In the genomic region with DNA sequence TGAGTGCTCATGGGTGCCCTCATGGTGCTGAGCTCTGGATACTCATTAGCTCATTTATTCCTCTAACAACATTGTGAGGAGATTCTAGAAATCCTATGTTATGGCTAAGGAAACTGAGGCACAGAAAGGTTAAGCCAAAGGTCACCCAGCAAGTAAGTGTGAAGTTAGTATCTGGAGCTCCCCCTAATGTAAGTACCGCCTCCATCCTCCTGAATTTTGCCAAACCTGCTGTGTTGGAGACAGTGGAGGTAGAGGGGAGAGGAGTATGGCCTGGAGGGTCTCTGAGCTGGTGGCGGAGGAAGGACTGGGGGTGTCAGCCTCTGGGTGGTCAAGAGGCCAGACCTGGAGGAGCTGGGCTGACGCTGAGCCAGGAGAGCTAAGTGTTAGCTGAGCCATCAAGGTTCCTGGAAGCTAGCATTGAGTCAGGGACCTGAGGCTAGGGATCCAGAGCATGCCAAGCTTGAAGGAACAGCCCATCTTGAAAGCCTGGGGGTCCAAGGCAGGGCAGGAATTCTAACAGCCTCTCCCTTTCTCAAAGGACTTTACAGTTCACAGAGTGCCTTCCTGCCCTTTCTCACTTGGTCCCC, we compare ENCODE assay signal across 8 cellular contexts.
DNase-seq lines count a peak whose midpoint lies in the region; ATAC-seq, FAIRE-seq and TF ChIP-seq lines count a peak whose summit lies in the region.

No MANE protein-coding gene starts in this region.

- H3K4me1 ChIP-seq in esophagus muscularis mucosa: peaks cover 72 to 90% (median 76%) of the 10 kb centered on the region in 4 donors
- H3K4me1 ChIP-seq in HepG2 (ENCODE audit: insufficient read depth, low read length): peaks cover 33% of the 10 kb centered on the region

- H4K20me1 ChIP-seq in SU-DHL-6 (ENCODE audit: low read depth, low read length) (peaks cover 6% of the 10 kb centered on the region; the same call in 1 of the 2 replicates), HepG2 (ENCODE audit: insufficient read depth, low read length) (no peaks in the 10 kb centered on the region)

- intact Hi-C loops in esophagus muscularis mucosa (cut with DNase I): no loop called here
- intact Hi-C loops in HepG2 (cut with micrococcal nuclease; ENCODE audit: unreplicated experiment): no loop called here

- peak overlapping the region; percentile 98 for H3K27ac ChIP-seq in SU-DHL-6 (ENCODE audit: low read depth, low read length)
- H3K27ac ChIP-seq in esophagus muscularis mucosa (replicated peaks in 1 of 4): peak overlapping the region; percentile 75 to 79 (median 78)
- H3K27ac ChIP-seq in HepG2 (ENCODE audit: extremely low read length, insufficient read depth, low read length): no peak overlapping the region

- peak; percentile 14 for TF ChIP-seq CTCF in SU-DHL-6 (IDR thresholded peaks at IDR 0.05; ENCODE audit: insufficient read depth, low read length, poor library complexity, severe bottlenecking)
- TF ChIP-seq CTCF in esophagus muscularis mucosa (IDR thresholded peaks at IDR 0.05): no peak
- TF ChIP-seq CTCF in HepG2 (CRISPR knock-in tag; IDR thresholded peaks at IDR 0.05): no peak

- TF ChIP-seq POLR2A in esophagus muscularis mucosa (IDR thresholded peaks at IDR 0.05; ENCODE audit: low read depth) (no peak), HepG2 (IDR thresholded peaks at IDR 0.05; ENCODE audit: insufficient read depth in 1 of 2, low read depth in 2 of 2, low read length in 2 of 2) (no peak)

- H3K36me3 ChIP-seq in SU-DHL-6 (ENCODE audit: low read length): peaks cover 7% of the 10 kb centered on the region; the same call in 1 of the 2 replicates
- H3K36me3 ChIP-seq in esophagus muscularis mucosa: peaks cover under 1 to 10% (median 2%) of the 10 kb centered on the region in 4 donors
- H3K36me3 ChIP-seq in HepG2 (replicated peaks in 1 of 2; ENCODE audit: control insufficient read depth in 1 of 2, insufficient read depth in 2 of 2, low read length in 2 of 2): peaks cover under 1 to 15% of the 10 kb centered on the region in 2 experiments; a peak in 2 of 5 replicates

- WGBS in esophagus muscularis mucosa: 89% methylated on average over 3 of the region's 3 CpGs
- 94% methylated on average over 3 of the region's 3 CpGs for WGBS in HepG2 (ENCODE audit: low lambda C conversion rate)

- POLR2A ChIA-PET in HepG2 (lab: Yijun Ruan, JAX): no interaction called here

- peak overlapping the region; percentile 59 for H3K9ac ChIP-seq in SU-DHL-6 (ENCODE audit: low read length)
- H3K9ac ChIP-seq in HepG2 (ENCODE audit: insufficient read depth, low read depth, low read length): no peak overlapping the region

- no peak for TF ChIP-seq RAD21 in HepG2 (CRISPR knock-in tag; IDR thresholded peaks at IDR 0.05)

- no peak overlapping the region for H3K4me3 ChIP-seq in SU-DHL-6 (ENCODE audit: insufficient read depth, low read length, poor library complexity, severe bottlenecking)
- H3K4me3 ChIP-seq in esophagus muscularis mucosa: no peak overlapping the region
- H3K4me3 ChIP-seq in HepG2 (replicated peaks in 1 of 3; ENCODE audit: insufficient read depth in 1 of 3, low read depth in 2 of 3, low read length in 3 of 3): no peak overlapping the region

- no peak for ATAC-seq in HepG2

- peak; percentile 11 for FAIRE-seq in GM19239 (lab: Jason Lieb, UNC)
- no peak for FAIRE-seq in HepG2 (lab: Jason Lieb, UNC)

- H3K9me2 ChIP-seq in SU-DHL-6 (replicated peaks; ENCODE audit: insufficient read depth, low read length): no peaks in the 10 kb centered on the region

- BruUV-seq in HepG2 (replicated peaks; lab: Mats Ljungman, UMichigan): no TSS peak

- H3K9me3 ChIP-seq in SU-DHL-6 (ENCODE audit: insufficient read depth, low read length) (no peaks in the 10 kb centered on the region), esophagus muscularis mucosa (no peaks in the 10 kb centered on the region), HepG2 (ENCODE audit: low read length) (no peaks in the 10 kb centered on the region)

- no peak overlapping the region for H2AFZ ChIP-seq in SU-DHL-6 (ENCODE audit: low read depth, low read length, severe bottlenecking)
- no peak overlapping the region for H2AFZ ChIP-seq in HepG2 (ENCODE audit: low read length)

- TF ChIP-seq EP300 in esophagus muscularis mucosa (IDR thresholded peaks at IDR 0.05) (no peak), HepG2 (IDR thresholded peaks at IDR 0.05; ENCODE audit: low read depth in 2 of 2, low read length in 2 of 2) (no peak), HepG2 (CRISPR knock-in tag; IDR thresholded peaks at IDR 0.05; ENCODE audit: borderline replicate concordance) (no peak)

- no peaks in the 10 kb centered on the region for H3K27me3 ChIP-seq in SU-DHL-6 (ENCODE audit: low read length)
- no peaks in the 10 kb centered on the region for H3K27me3 ChIP-seq in esophagus muscularis mucosa
- H3K27me3 ChIP-seq in HepG2 (ENCODE audit: control insufficient read depth in 1 of 2, insufficient read depth in 2 of 2, low read length in 2 of 2): no peaks in the 10 kb centered on the region

- DNase-seq in GM19239 (ENCODE audit: insufficient read length, low spot score) (no peak), esophagus muscularis mucosa (ENCODE audit: extremely low spot score) (no peak), NCI-H2081 treated with DMSO at 0.1 percent for 48 hours (lab: John Stamatoyannopoulos, UW) (no peak), AG08395 (ENCODE audit: low spot score) (no peak), anterior cingulate cortex (lab: John Stamatoyannopoulos, UW) (no peak), HepG2 (ENCODE audit: low spot score) (no peak)
- DNase-seq in stimulated activated CD8-positive, alpha-beta memory T cell treated with anti-CD3 and anti-CD28 coated beads, Interleukin-4, amount 100 ng/mL, for 48 hours: peak; percentile 39

- in situ Hi-C loops in HepG2 (cut with HindIII; ENCODE audit: extremely low pct_ligation_motif_present, low pct_unique_long_range_greater_than_20kb): no loop called here

- CTCF ChIA-PET in HepG2 (lab: Yijun Ruan, JAX; ENCODE audit: low intra/inter-chr PET ratio, low total read pairs): no interaction called here

- H3K4me2 ChIP-seq in SU-DHL-6 (ENCODE audit: low read depth, low read length, poor library complexity, severe bottlenecking): peak overlapping the region; percentile 81
- H3K4me2 ChIP-seq in HepG2 (ENCODE audit: low read depth, low read length): no peak overlapping the region

- H3K79me2 ChIP-seq in SU-DHL-6 (ENCODE audit: insufficient read depth, low read length) (0 out of 2 replicates have a peak, but pooled peaks cover 2% of the 10 kb centered on the region), HepG2 (ENCODE audit: insufficient read depth, low read length) (peaks cover 2% of the 10 kb centered on the region)

- H3F3A ChIP-seq in SU-DHL-6 (ENCODE audit: insufficient read depth): peaks cover 28% of the 10 kb centered on the region

TF ChIP-seq in HepG2, 621 proteins besides CTCF, POLR2A, EP300 and RAD21:
- TF ChIP-seq HIC2 (CRISPR knock-in tag; IDR thresholded peaks at IDR 0.05; ENCODE audit: low read depth) (no peak), RFX3 (CRISPR knock-in tag; IDR thresholded peaks at IDR 0.05) (no peak), EHMT2 (IDR thresholded peaks at IDR 0.05; ENCODE audit: borderline replicate concordance, low read depth, low read length) (no peak), SRY (CRISPR knock-in tag; IDR thresholded peaks at IDR 0.05) (no peak), REST (IDR thresholded peaks at IDR 0.05; ENCODE audit: borderline replicate concordance in 1 of 2, low read depth in 1 of 2, low read length in 2 of 2) (no peak)
